In the genomic region with DNA sequence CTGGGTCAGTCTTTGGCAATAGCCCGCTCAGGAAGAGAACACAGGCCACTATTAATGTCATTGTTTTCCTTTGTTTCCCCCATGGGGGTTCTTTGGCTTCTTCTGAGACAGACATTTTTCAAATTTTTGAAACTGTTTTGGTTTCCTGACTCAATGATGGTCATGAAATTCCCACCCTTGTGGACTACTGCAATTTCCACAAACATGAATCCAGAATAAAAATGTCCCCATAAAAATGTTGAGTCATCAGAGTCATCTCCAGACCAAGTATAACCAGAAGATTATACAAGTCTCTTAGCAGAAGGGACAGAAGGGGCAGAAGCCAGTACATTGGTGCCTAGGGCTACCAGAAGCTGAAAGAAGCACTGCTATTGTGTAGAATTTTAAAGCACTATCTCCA, we compare ENCODE assay signal across 32 cellular contexts. TPM values are rescaled to one million over a fixed set of nuclear protein-coding genes. Genes with fewer than 3 reads are reported as not detected.
A peak's percentile ranks its signal among the peaks of the same experiment; 100 is the strongest.
DNase-seq lines count a peak whose midpoint lies in the region; ATAC-seq, FAIRE-seq and TF ChIP-seq lines count a peak whose summit lies in the region.
"Had no signal": no experiment of that assay in that cellular context is flagged by ENCODE, and none has a peak within 500 bp of the region (broad histone marks: within the 10 kb centered on the region; RNA-seq: fewer than 3 reads in every experiment).

No MANE protein-coding gene starts in this region.

- no peak for TF ChIP-seq RAD21 in A549 (conservative IDR thresholded peaks at IDR 0.05 in 1 of 2, IDR thresholded peaks at IDR 0.05 in 1 of 2)

- intact Hi-C loops in psoas muscle (cut with DNase I): no loop called here

- TF ChIP-seq EP300 in A549 (IDR thresholded peaks at IDR 0.05): no peak

- H3K4me1 ChIP-seq in A549 (no peaks in the 10 kb centered on the region), osteoblast (ENCODE audit: insufficient read depth, low read length) (no peaks in the 10 kb centered on the region), psoas muscle (no peaks in the 10 kb centered on the region)
- H3K4me1 ChIP-seq: Caco-2 had no signal

- H3K9me3 ChIP-seq in A549: no peaks in the 10 kb centered on the region
- H3K9me3 ChIP-seq in osteoblast (ENCODE audit: low read depth, low read length): no peaks in the 10 kb centered on the region
- no peaks in the 10 kb centered on the region for H3K9me3 ChIP-seq in psoas muscle
- H3K9me3 ChIP-seq: Caco-2 had no signal

- no peak overlapping the region for H2AFZ ChIP-seq in osteoblast (ENCODE audit: low read length)

- H3K36me3 Mint-ChIP-seq in activated naive CD4-positive, alpha-beta T cell treated with anti-CD3 and anti-CD28 coated beads, Interleukin-2, amount 50 U/mL, for 72 hours: no peaks in the 10 kb centered on the region
- H3K36me3 Mint-ChIP-seq: CD8-positive, alpha-beta T cell had no signal

- H3K4me2 ChIP-seq in A549: no peak overlapping the region
- H3K4me2 ChIP-seq in osteoblast (ENCODE audit: insufficient read depth, low read length): no peak overlapping the region
- H3K4me2 ChIP-seq: KMS-11 had no signal

- H3K27ac Mint-ChIP-seq in activated naive CD4-positive, alpha-beta T cell treated with anti-CD3 and anti-CD28 coated beads, Interleukin-2, amount 50 U/mL, for 72 hours: no peak overlapping the region
- H3K27ac Mint-ChIP-seq: CD8-positive, alpha-beta T cell had no signal

- CTCF ChIA-PET in A549 (lab: Yijun Ruan, JAX): no interaction called here
- CTCF ChIA-PET in RWPE1 (lab: Yijun Ruan, JAX): no interaction called here

- H3K27ac ChIP-seq in A549 (no peak overlapping the region), osteoblast (ENCODE audit: low read depth, low read length) (no peak overlapping the region), psoas muscle (no peak overlapping the region), RWPE1 (no peak overlapping the region)
- H3K27ac ChIP-seq: KMS-11 had no signal

- no peak overlapping the region for H3K4me3 ChIP-seq in A549
- no peak overlapping the region for H3K4me3 ChIP-seq in astrocyte of the spinal cord (ENCODE audit: low read depth, low read length)
- H3K4me3 ChIP-seq in osteoblast (ENCODE audit: insufficient read depth, low read length): no peak overlapping the region
- H3K4me3 ChIP-seq in psoas muscle: no peak overlapping the region

- H3K9me3 Mint-ChIP-seq in activated naive CD4-positive, alpha-beta T cell treated with anti-CD3 and anti-CD28 coated beads, Interleukin-2, amount 50 U/mL, for 72 hours: no peaks in the 10 kb centered on the region
- H3K9me3 Mint-ChIP-seq: CD8-positive, alpha-beta T cell had no signal

- FAIRE-seq in A549 (lab: Jason Lieb, UNC): no peak
- FAIRE-seq: GM12892, GM19239, H1 had no signal

- POLR2A ChIA-PET in A549 (lab: Yijun Ruan, JAX): no interaction called here
- POLR2A ChIA-PET in RWPE1 (lab: Yijun Ruan, JAX; ENCODE audit: low non-redundant PET): no interaction called here

- H3K36me3 ChIP-seq in osteoblast (ENCODE audit: insufficient read depth, low read length) (no peaks in the 10 kb centered on the region), psoas muscle (ENCODE audit: insufficient read depth in 1 of 2, low read depth in 1 of 2) (no peaks in the 10 kb centered on the region)

- DNase-seq in A549 (ENCODE audit: low read depth in 1 of 2, low spot score in 1 of 2) (no peak), HT1080 (ENCODE audit: low read depth) (peak; percentile 13), astrocyte of the spinal cord (ENCODE audit: low read depth, low spot score) (peak; percentile 7), osteoblast (ENCODE audit: insufficient read length, low spot score, missing footprints) (peak; percentile 34), NCI-H1930 (lab: John Stamatoyannopoulos, UW) (no peak), psoas muscle (no peak), RWPE1 (ENCODE audit: low spot score) (no peak)
- DNase-seq in activated naive CD4-positive, alpha-beta T cell treated with anti-CD3 and anti-CD28 coated beads, Interleukin-2, amount 50 U/mL, for 72 hours (ENCODE audit: low spot score in 2 of 2): no peak
- DNase-seq: 8988T; AML-193; C1 segment of cervical spinal cord; Caco-2; CD8-positive, alpha-beta T cell; DMS79; HCEC 1CT; IMR-90; MV-4-11; NCI-H1105; NCI-H1436 treated with DMSO at 0.1 percent for 48 hours; NCI-H187 treated with DMSO at 0.1 percent for 48 hours; NCI-H2107; NCI-H526 treated with DMSO at 0.1 percent for 48 hours; RPMI8226; SHP77 had no signal

- 50% methylated on average over 1 of the region's 1 CpG for WGBS in A549 (ENCODE audit: missing lambda C conversion rate)
- WGBS in psoas muscle, 3 donors: 50 to 74% (median 66%) methylated on average over 1 of the region's 1 CpG

- no peaks in the 10 kb centered on the region for H3K79me2 ChIP-seq in osteoblast (ENCODE audit: insufficient read depth, low read length)

- in situ Hi-C loops in astrocyte of the spinal cord (cut with HindIII; ENCODE audit: low sequenced_read_pairs): no loop called here

- no peak for ATAC-seq in A549
- ATAC-seq in activated naive CD4-positive, alpha-beta T cell treated with anti-CD3 and anti-CD28 coated beads, Interleukin-2, amount 50 U/mL, for 72 hours: no peak
- ATAC-seq in psoas muscle: no peak
- ATAC-seq: CD8-positive, alpha-beta T cell had no signal

- no peak for TF ChIP-seq CTCF in A549 (IDR thresholded peaks at IDR 0.05)
- TF ChIP-seq CTCF in astrocyte of the spinal cord (IDR thresholded peaks at IDR 0.05; ENCODE audit: low read depth, low read length): no peak
- no peak for TF ChIP-seq CTCF in osteoblast (IDR thresholded peaks at IDR 0.05; ENCODE audit: extremely low read depth, low read depth, low read length)
- TF ChIP-seq CTCF in psoas muscle (IDR thresholded peaks at IDR 0.05): no peak
- TF ChIP-seq CTCF in RWPE1 (conservative IDR thresholded peaks at IDR 0.05; ENCODE audit: low read depth): no peak

- H4K20me1 ChIP-seq in osteoblast (ENCODE audit: insufficient read depth, low read length): no peaks in the 10 kb centered on the region

- TF ChIP-seq POLR2A in A549 (IDR thresholded peaks at IDR 0.05; ENCODE audit: low read length): no peak

- no peaks in the 10 kb centered on the region for H3K27me3 ChIP-seq in osteoblast (ENCODE audit: insufficient read depth, low read length)
- H3K27me3 ChIP-seq in psoas muscle (ENCODE audit: insufficient read depth in 3 of 3, low read length in 2 of 3): no peaks in the 10 kb centered on the region

TF ChIP-seq in A549, 52 proteins besides CTCF, POLR2A, EP300 and RAD21:
- no peak for TF ChIP-seq EHF (CRISPR knock-in tag; IDR thresholded peaks at IDR 0.05)
- TF ChIP-seq ZC3H11A (IDR thresholded peaks at IDR 0.05): no peak
- TF ChIP-seq PHF8 (IDR thresholded peaks at IDR 0.05; ENCODE audit: borderline replicate concordance, low read depth): no peak
- TF ChIP-seq MAFK (IDR thresholded peaks at IDR 0.05; ENCODE audit: partially characterized antibody): peak; percentile 30
TF ChIP-seq in A549: peak in this region for 1.

RNA-seq across cellular contexts. Expression of a gene that starts 29.1 kb away (rescaled TPM):
- 0.07 and 0.08 TPM in 2 replicates for polyA plus RNA-seq in A549 (2011; rRNA removed)
- under 0.01 and 0.01 TPM in 2 replicates for polyA plus RNA-seq in A549 (2012; cell fraction: cytosol; rRNA removed)
- polyA plus RNA-seq in A549 (2012; cell fraction: nucleus; rRNA removed): 0.01 TPM in 1 of 2 replicates, not detected in the other
- 0.25 to 0.31 TPM (median 0.30 TPM) in 3 replicates for polyA plus RNA-seq in A549 (2017; fragmentation: RNase III; extraction: RNeasy Plus Mini Kit Qiagen cat#74134 plus additional on column Dnase treatment)
- 0.19 and 0.41 TPM in 2 replicates for polyA minus RNA-seq in A549 (2011; rRNA and poly(A)+ RNA removed)
- not detected in 2 replicates for total RNA-seq in HT1080 (2014; rRNA removed; shearing (Covaris generic))
- not detected in 2 replicates for polyA plus RNA-seq in HT1080 (2015; cell fraction: cytosol; rRNA removed)
- polyA plus RNA-seq in HT1080 (2015; cell fraction: nucleus; rRNA removed): not detected in 2 replicates
- total RNA-seq in osteoblast: not detected in 2 replicates
- not detected for total RNA-seq in activated naive CD4-positive, alpha-beta T cell treated with anti-CD3 and anti-CD28 coated beads, Interleukin-2, amount 50 U/mL, for 72 hours
- total RNA-seq in psoas muscle: not detected
- under 1 TPM in 1 of 3 donors, not detected in 2; 0.01 TPM for polyA plus RNA-seq in psoas muscle
- total RNA-seq: CD8-positive, alpha-beta T cell; IMR-90; MCF 10A; NCI-H460; SK-MEL-5 had no signal
- polyA plus RNA-seq: AG04450, IMR-90 had no signal

Comparison
In these comparisons a context has a peak if more than half of its experiments do, and no peak if none do; other contexts are left out.
1. DNase-seq: peak in HT1080 (single experiment), astrocyte of the spinal cord (single experiment) and osteoblast (single experiment); none in A549 (0 of 2), activated naive CD4-positive, alpha-beta T cell treated with anti-CD3 and anti-CD28 coated beads, Interleukin-2, amount 50 U/mL, for 72 hours (0 of 2), NCI-H1930 (0 of 2), psoas muscle (0 of 2) and RWPE1 (single experiment).